ENCODE assay signal across 32 cellular contexts in the genomic region with DNA sequence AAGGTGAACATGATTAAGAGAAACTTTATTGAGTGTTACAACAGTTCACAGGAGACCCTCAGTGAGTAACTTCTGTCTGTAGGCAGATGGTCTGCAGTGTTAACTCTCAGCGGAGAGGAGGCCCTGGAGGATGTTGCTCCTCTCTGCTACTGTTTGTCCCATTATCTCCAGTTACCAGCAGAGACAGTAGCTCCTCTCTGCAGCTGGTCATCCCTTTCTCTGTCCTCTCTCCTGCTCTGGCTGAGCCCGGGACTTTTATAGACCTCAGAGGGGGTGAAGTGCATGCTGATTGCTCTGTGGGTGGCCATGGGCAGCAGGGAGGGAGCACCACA. TPM values are rescaled to one million over a fixed set of nuclear protein-coding genes. Genes with fewer than 3 reads are reported as not detected.
A peak's percentile ranks its signal among the peaks of the same experiment; 100 is the strongest.
DNase-seq lines count a peak whose midpoint lies in the region; ATAC-seq lines count a peak whose summit lies in the region.
"Had no signal": no experiment of that assay in that cellular context is flagged by ENCODE, and none has a peak within 500 bp of the region (broad histone marks: within the 10 kb centered on the region; RNA-seq: fewer than 3 reads in every experiment).

No MANE protein-coding gene starts in this region.

- peak overlapping the region in 9 of 11 experiments; percentile 47 to 87 (median 76); a peak in 19 of 22 replicates for H3K4me2 ChIP-seq in BLaER1 treated with 17β-estradiol and CSF1 and Interleukin-3, amounts not matched to agents 10 nM and 100 nM
- H3K4me2 ChIP-seq: hepatocyte had no signal

- H3K4me3 Mint-ChIP-seq in activated naive CD4-positive, alpha-beta T cell treated with anti-CD3 and anti-CD28 coated beads, Interleukin-2, amount 10 ng/mL, durations not matched to agents 7 days and 5 days, result no peak overlapping the region
- no peak overlapping the region for H3K4me3 Mint-ChIP-seq in activated CD4-positive, alpha-beta T cell treated with anti-CD3 and anti-CD28 coated beads, Interleukin-2, amount 10 ng/mL, durations not matched to agents 7 days and 5 days
- H3K4me3 Mint-ChIP-seq: activated CD4-positive, alpha-beta T cell treated with anti-CD3 and anti-CD28 coated beads for 36 hours; activated CD8-positive, alpha-beta T cell treated with anti-CD3 and anti-CD28 coated beads, Interleukin-2, amount 10 ng/mL, durations not matched to agents 7 days and 5 days; nephron; stimulated activated naive B cell treated with anti-CD40 and anti-IgM and Interleukin-4, amounts not matched to agents 10 μg/mL and 1 μg/mL and 100 μg/mL, for 72 hours; type B pancreatic cell had no signal

- peaks cover 0 to 10% (median 0%) of the 10 kb centered on the region in 11 experiments; a peak in 6 of 22 replicates for H3K9me3 ChIP-seq in BLaER1 treated with 17β-estradiol and CSF1 and Interleukin-3, amounts not matched to agents 10 nM and 100 nM (replicated peaks in 1 of 11)
- H3K9me3 ChIP-seq in SJSA1 (replicated peaks), result no peaks in the 10 kb centered on the region

- CTCF ChIA-PET in activated naive CD4-positive, alpha-beta T cell treated with anti-CD3 and anti-CD28 coated beads, Interleukin-2, amount 10 ng/mL, durations not matched to agents 7 days and 5 days (lab: Charles Lee), result interaction anchor here (0.7 to 1.6 kb wide), 2 partner anchors 28 to 360 kb away, joined by 3 to 7 read pairs; no protein-coding TSS in a partner anchor
- CTCF ChIA-PET in activated CD4-positive, alpha-beta T cell treated with anti-CD3 and anti-CD28 coated beads, Interleukin-2, amount 10 ng/mL, durations not matched to agents 7 days and 5 days (lab: Charles Lee), result interaction anchor here (0.9 to 1.0 kb wide), 2 partner anchors 8 to 23 kb away, joined by 3 to 4 read pairs; no protein-coding TSS in a partner anchor

- ATAC-seq in GM21526 (IDR thresholded peaks at IDR 0.05; ENCODE audit: low FRiP score, unreplicated experiment), result no peak
- ATAC-seq: activated CD8-positive, alpha-beta T cell treated with anti-CD3 and anti-CD28 coated beads, Interleukin-2, amount 10 ng/mL, durations not matched to agents 7 days and 5 days had no signal

- H3K9ac ChIP-seq in BLaER1 treated with 17β-estradiol and CSF1 and Interleukin-3, amounts not matched to agents 10 nM and 100 nM, result peak overlapping the region in 6 of 11 experiments; percentile 2 to 53 (median 14); a peak in 4 of 22 replicates

- POLR2A ChIA-PET in activated CD4-positive, alpha-beta T cell treated with anti-CD3 and anti-CD28 coated beads, Interleukin-2, amount 10 ng/mL, durations not matched to agents 7 days and 5 days (lab: Charles Lee), result no interaction called here

- peaks cover 0 to 37% (median 27%) of the 10 kb centered on the region in 11 experiments; a peak in 18 of 22 replicates for H3K36me3 ChIP-seq in BLaER1 treated with 17β-estradiol and CSF1 and Interleukin-3, amounts not matched to agents 10 nM and 100 nM
- H3K36me3 ChIP-seq in SJSA1, result peaks cover 3% of the 10 kb centered on the region; the same call in 1 of the 2 replicates

- no peak overlapping the region for H3K4me3 ChIP-seq in BLaER1 treated with 17β-estradiol and CSF1 and Interleukin-3, amounts not matched to agents 10 nM and 100 nM
- no peak overlapping the region for H3K4me3 ChIP-seq in SJSA1
- H3K4me3 ChIP-seq: dorsolateral prefrontal cortex, hepatocyte, lung had no signal

- H3K4me1 Mint-ChIP-seq in activated naive CD4-positive, alpha-beta T cell treated with anti-CD3 and anti-CD28 coated beads, Interleukin-2, amount 10 ng/mL, durations not matched to agents 7 days and 5 days, result peaks cover 25% of the 10 kb centered on the region
- peaks cover 24% of the 10 kb centered on the region for H3K4me1 Mint-ChIP-seq in activated CD4-positive, alpha-beta T cell treated with anti-CD3 and anti-CD28 coated beads, Interleukin-2, amount 10 ng/mL, durations not matched to agents 7 days and 5 days
- H3K4me1 Mint-ChIP-seq: activated T-helper 17 cell treated with anti-CD3 and anti-CD28 coated beads, Interleukin-2, amount 50 U/mL, for 72 hours; nephron had no signal

- H3K4me1 ChIP-seq in BLaER1 treated with 17β-estradiol and CSF1 and Interleukin-3, amounts not matched to agents 10 nM and 100 nM, result peaks cover 19 to 73% (median 61%) of the 10 kb centered on the region in 10 experiments
- peaks cover 10% of the 10 kb centered on the region for H3K4me1 ChIP-seq in SJSA1 (replicated peaks)

- H3K27ac ChIP-seq in BLaER1 treated with 17β-estradiol and CSF1 and Interleukin-3, amounts not matched to agents 10 nM and 100 nM, result peak overlapping the region in 4 of 11 experiments; percentile 24 to 49 (median 47); a peak in 6 of 22 replicates
- no peak overlapping the region for H3K27ac ChIP-seq in SJSA1
- H3K27ac ChIP-seq: C4-2B, dorsolateral prefrontal cortex, hepatocyte had no signal

- DNase-seq in EH (ENCODE audit: low read depth) (peak; percentile 21), SJSA1 (ENCODE audit: low read depth in 1 of 2, low spot score in 2 of 2) (peak; percentile 46 to 59), myocyte (ENCODE audit: low read depth) (peak; percentile 64), AG08396 (ENCODE audit: low spot score) (no peak)
- DNase-seq in activated naive CD4-positive, alpha-beta T cell treated with anti-CD3 and anti-CD28 coated beads, Interleukin-2, amount 10 ng/mL, durations not matched to agents 7 days and 5 days, result no peak
- no peak for DNase-seq in activated CD4-positive, alpha-beta T cell treated with anti-CD3 and anti-CD28 coated beads, Interleukin-2, amount 10 ng/mL, durations not matched to agents 7 days and 5 days
- DNase-seq: activated CD4-positive, alpha-beta T cell treated with anti-CD3 and anti-CD28 coated beads for 36 hours; activated CD8-positive, alpha-beta T cell treated with anti-CD3 and anti-CD28 coated beads, Interleukin-2, amount 10 ng/mL, durations not matched to agents 7 days and 5 days; activated naive CD4-positive, alpha-beta T cell treated with anti-CD3 and anti-CD28 coated beads, Interleukin-2, amount 50 U/mL, for 16 hours; amygdala; dorsolateral prefrontal cortex; H7; left cardiac atrium; NCI-H1048; PC-3; stimulated activated naive B cell treated with anti-CD40 and anti-IgM and Interleukin-4, amounts not matched to agents 10 μg/mL and 1 μg/mL and 100 μg/mL, for 72 hours; substantia nigra had no signal

- no peaks in the 10 kb centered on the region for H3K27me3 Mint-ChIP-seq in activated naive CD4-positive, alpha-beta T cell treated with anti-CD3 and anti-CD28 coated beads, Interleukin-2, amount 10 ng/mL, durations not matched to agents 7 days and 5 days
- no peaks in the 10 kb centered on the region for H3K27me3 Mint-ChIP-seq in activated CD4-positive, alpha-beta T cell treated with anti-CD3 and anti-CD28 coated beads, Interleukin-2, amount 10 ng/mL, durations not matched to agents 7 days and 5 days
- H3K27me3 Mint-ChIP-seq: activated CD4-positive, alpha-beta T cell treated with anti-CD3 and anti-CD28 coated beads for 36 hours; activated T-helper 17 cell treated with anti-CD3 and anti-CD28 coated beads, Interleukin-2, amount 50 U/mL, for 72 hours; stimulated activated naive B cell treated with anti-CD40 and anti-IgM and Interleukin-4, amounts not matched to agents 10 μg/mL and 1 μg/mL and 100 μg/mL, for 72 hours; type B pancreatic cell had no signal

- peaks cover 0 to 12% (median 0%) of the 10 kb centered on the region in 11 experiments; a peak in 5 of 22 replicates for H4K20me1 ChIP-seq in BLaER1 treated with 17β-estradiol and CSF1 and Interleukin-3, amounts not matched to agents 10 nM and 100 nM

- H3K27me3 ChIP-seq in BLaER1 treated with 17β-estradiol and CSF1 and Interleukin-3, amounts not matched to agents 10 nM and 100 nM, result no peaks in the 10 kb centered on the region; a peak in 1 of 22 replicates
- no peaks in the 10 kb centered on the region for H3K27me3 ChIP-seq in SJSA1 (replicated peaks)
- H3K27me3 ChIP-seq: dorsolateral prefrontal cortex, hepatocyte had no signal

- H3K36me3 Mint-ChIP-seq in activated naive CD4-positive, alpha-beta T cell treated with anti-CD3 and anti-CD28 coated beads, Interleukin-2, amount 10 ng/mL, durations not matched to agents 7 days and 5 days, result peaks cover 10% of the 10 kb centered on the region
- peaks cover 12% of the 10 kb centered on the region for H3K36me3 Mint-ChIP-seq in activated CD4-positive, alpha-beta T cell treated with anti-CD3 and anti-CD28 coated beads, Interleukin-2, amount 10 ng/mL, durations not matched to agents 7 days and 5 days (ENCODE audit: low read depth)
- H3K36me3 Mint-ChIP-seq: type B pancreatic cell had no signal

- no peak overlapping the region for H3K27ac Mint-ChIP-seq in activated naive CD4-positive, alpha-beta T cell treated with anti-CD3 and anti-CD28 coated beads, Interleukin-2, amount 10 ng/mL, durations not matched to agents 7 days and 5 days
- no peak overlapping the region for H3K27ac Mint-ChIP-seq in activated CD4-positive, alpha-beta T cell treated with anti-CD3 and anti-CD28 coated beads, Interleukin-2, amount 10 ng/mL, durations not matched to agents 7 days and 5 days
- H3K27ac Mint-ChIP-seq: activated CD4-positive, alpha-beta T cell treated with anti-CD3 and anti-CD28 coated beads for 36 hours; activated CD8-positive, alpha-beta T cell treated with anti-CD3 and anti-CD28 coated beads, Interleukin-2, amount 10 ng/mL, durations not matched to agents 7 days and 5 days; nephron; stimulated activated naive B cell treated with anti-CD40 and anti-IgM and Interleukin-4, amounts not matched to agents 10 μg/mL and 1 μg/mL and 100 μg/mL, for 72 hours; type B pancreatic cell had no signal

- no peaks in the 10 kb centered on the region for H3K9me3 Mint-ChIP-seq in activated naive CD4-positive, alpha-beta T cell treated with anti-CD3 and anti-CD28 coated beads, Interleukin-2, amount 10 ng/mL, durations not matched to agents 7 days and 5 days
- H3K9me3 Mint-ChIP-seq in activated CD4-positive, alpha-beta T cell treated with anti-CD3 and anti-CD28 coated beads, Interleukin-2, amount 10 ng/mL, durations not matched to agents 7 days and 5 days, result no peaks in the 10 kb centered on the region
- H3K9me3 Mint-ChIP-seq: activated T-helper 17 cell treated with anti-CD3 and anti-CD28 coated beads, Interleukin-2, amount 50 U/mL, for 72 hours; nephron; type B pancreatic cell had no signal

RNA-seq across cellular contexts. Expression of a gene that starts 5.7 kb away (rescaled TPM):
- not detected in 2 replicates for total RNA-seq in SJSA1 (2014; rRNA removed; shearing (Covaris generic))
- total RNA-seq in myocyte, result not detected in 2 replicates
- not detected for polyA plus RNA-seq in myocyte (2012)
- total RNA-seq in activated CD4-positive, alpha-beta T cell treated with anti-CD3 and anti-CD28 coated beads, Interleukin-2, amount 10 ng/mL, durations not matched to agents 7 days and 5 days, result not detected
- total RNA-seq: activated CD8-positive, alpha-beta T cell treated with anti-CD3 and anti-CD28 coated beads, Interleukin-2, amount 10 ng/mL, durations not matched to agents 7 days and 5 days; activated T-helper 17 cell treated with anti-CD3 and anti-CD28 coated beads, Interleukin-2, amount 50 U/mL, for 72 hours; chondrocyte; dorsolateral prefrontal cortex; H7; hepatocyte; left cardiac atrium; lung; mononuclear cell; osteoblast; PC-3; Right ventricle myocardium inferior; skeletal muscle tissue; T-helper 2 cell treated with Interferon-gamma antibody and Interleukin-4, amounts not matched to agents 100 ng/mL and 5 ng/mL, for 36 hours had no signal
- polyA plus RNA-seq: AG04450, hepatocyte, lung had no signal

RNA-seq across cellular contexts. Expression of a gene that starts 54.1 kb away (rescaled TPM):
- 73.6 and 80.8 TPM in 2 replicates for total RNA-seq in SJSA1 (2014; rRNA removed; shearing (Covaris generic))
- 0.16 and 0.21 TPM in 2 replicates for total RNA-seq in myocyte
- 0.16 TPM for polyA plus RNA-seq in myocyte (2012)
- total RNA-seq in activated CD4-positive, alpha-beta T cell treated with anti-CD3 and anti-CD28 coated beads, Interleukin-2, amount 10 ng/mL, durations not matched to agents 7 days and 5 days, result 100 to 1,000 TPM; 106 to 110 TPM

Comparison
In these comparisons a context has a peak if more than half of its experiments do, and no peak if none do; other contexts are left out.
1. DNase-seq: peak in EH (single experiment), SJSA1 (2 of 2) and myocyte (single experiment); none in AG08396 (single experiment), activated naive CD4-positive, alpha-beta T cell treated with anti-CD3 and anti-CD28 coated beads, Interleukin-2, amount 10 ng/mL, durations not matched to agents 7 days and 5 days (single experiment) and activated CD4-positive, alpha-beta T cell treated with anti-CD3 and anti-CD28 coated beads, Interleukin-2, amount 10 ng/mL, durations not matched to agents 7 days and 5 days (single experiment).
2. RNA of a gene that starts 54.1 kb away (total RNA-seq): 106 to 110 TPM in activated CD4-positive, alpha-beta T cell treated with anti-CD3 and anti-CD28 coated beads, Interleukin-2, amount 10 ng/mL, durations not matched to agents 7 days and 5 days and 73.6 to 80.8 TPM in SJSA1; 0.16 to 0.21 TPM in myocyte; every median in the first group is over 10 times any median in the second.